Comparison of ENCODE assay signal across 20 cellular contexts in genomic region chr7:12357508-12357907, GRCh38. TPM values are rescaled to one million over a fixed set of nuclear protein-coding genes. Genes with fewer than 3 reads are reported as not detected.
DNase-seq lines count a peak whose midpoint lies in the region; ATAC-seq and TF ChIP-seq lines count a peak whose summit lies in the region.
"Had no signal": no experiment of that assay in that cellular context is flagged by ENCODE, and none has a peak within 500 bp of the region (broad histone marks: within the 10 kb centered on the region; RNA-seq: fewer than 3 reads in every experiment).

No MANE protein-coding gene starts in this region.

- TF ChIP-seq POLR2A in GM18505 (IDR thresholded peaks at IDR 0.05; ENCODE audit: borderline replicate concordance, extremely low read depth, insufficient read depth, insufficient read length): no peak

- peak; percentile 5 for DNase-seq in LHCN-M2 (ENCODE audit: low read depth)
- no peak for DNase-seq in middle frontal gyrus (ENCODE audit: extremely low spot score, low spot score)
- DNase-seq in DMS53 (lab: John Stamatoyannopoulos, UW): no peak
- no peak for DNase-seq in activated naive CD4-positive, alpha-beta T cell treated with anti-CD3 and anti-CD28 coated beads, Interleukin-2, amount 50 U/mL, for 72 hours (ENCODE audit: low spot score in 2 of 2)
- DNase-seq: activated CD4-positive, alpha-beta memory T cell treated with anti-CD3 and anti-CD28 coated beads, Interleukin-2, amount 10 ng/mL, durations not matched to agents 7 days and 5 days; activated gamma-delta T cell; AML-193; body of pancreas; DMS79; effector CD4-positive, alpha-beta T cell; foreskin keratinocyte; MV-4-11; NCI-H526; retina; stimulated activated CD4-positive, alpha-beta T cell treated with anti-CD3 and anti-CD28 coated beads, Interleukin-4, amount 100 ng/mL, for 1 hour; stimulated activated naive CD4-positive, alpha-beta T cell treated with Interleukin-2 at 50 U/mL for 16 hours had no signal

- H3K27ac Mint-ChIP-seq in activated naive CD4-positive, alpha-beta T cell treated with anti-CD3 and anti-CD28 coated beads, Interleukin-2, amount 50 U/mL, for 72 hours: no peak overlapping the region
- H3K27ac Mint-ChIP-seq: activated CD4-positive, alpha-beta memory T cell treated with anti-CD3 and anti-CD28 coated beads, Interleukin-2, amount 10 ng/mL, durations not matched to agents 7 days and 5 days had no signal

- peaks cover 0 to 7% of the 10 kb centered on the region in 2 donors for H3K36me3 Mint-ChIP-seq in activated naive CD4-positive, alpha-beta T cell treated with anti-CD3 and anti-CD28 coated beads, Interleukin-2, amount 50 U/mL, for 72 hours

- no peaks in the 10 kb centered on the region for H3K9me3 Mint-ChIP-seq in activated naive CD4-positive, alpha-beta T cell treated with anti-CD3 and anti-CD28 coated beads, Interleukin-2, amount 50 U/mL, for 72 hours
- H3K9me3 Mint-ChIP-seq: activated CD4-positive, alpha-beta memory T cell treated with anti-CD3 and anti-CD28 coated beads, Interleukin-2, amount 10 ng/mL, durations not matched to agents 7 days and 5 days had no signal

- ATAC-seq in GM18505 (IDR thresholded peaks at IDR 0.05; ENCODE audit: unreplicated experiment): peak; percentile 79
- peak; percentile 98 for ATAC-seq in GM21360 (IDR thresholded peaks at IDR 0.05; ENCODE audit: unreplicated experiment)
- ATAC-seq in HG02938 (IDR thresholded peaks at IDR 0.05; ENCODE audit: unreplicated experiment): peak; percentile 77
- no peak for ATAC-seq in GM21825 (IDR thresholded peaks at IDR 0.05; ENCODE audit: unreplicated experiment)
- no peak for ATAC-seq in activated naive CD4-positive, alpha-beta T cell treated with anti-CD3 and anti-CD28 coated beads, Interleukin-2, amount 50 U/mL, for 72 hours
- ATAC-seq: body of pancreas, foreskin keratinocyte had no signal

RNA-seq across cellular contexts. Expression of gene VWDE, which starts 46.2 kb away (rescaled TPM):
- 0.11 and 0.51 TPM in 2 replicates for total RNA-seq in LHCN-M2 (2014; rRNA removed)
- polyA plus RNA-seq in LHCN-M2 (2012): not detected
- 1 to 10 TPM; 2.6 to 6.3 TPM for total RNA-seq in activated naive CD4-positive, alpha-beta T cell treated with anti-CD3 and anti-CD28 coated beads, Interleukin-2, amount 50 U/mL, for 72 hours

Comparison
In these comparisons a context has a peak if more than half of its experiments do, and no peak if none do; other contexts are left out.
1. ATAC-seq: peak in GM18505 (single experiment), GM21360 (single experiment) and HG02938 (single experiment); none in GM21825 (single experiment) and activated naive CD4-positive, alpha-beta T cell treated with anti-CD3 and anti-CD28 coated beads, Interleukin-2, amount 50 U/mL, for 72 hours (0 of 2).